Comparison of ENCODE assay signal across 9 cellular contexts in genomic region chr9:131008909-131009618, GRCh38. TPM values are rescaled to one million over a fixed set of nuclear protein-coding genes. Genes with fewer than 3 reads are reported as not detected.
DNase-seq lines count a peak whose midpoint lies in the region; ATAC-seq and TF ChIP-seq lines count a peak whose summit lies in the region.
"Had no signal": no experiment of that assay in that cellular context is flagged by ENCODE, and none has a peak within 500 bp of the region (broad histone marks: within the 10 kb centered on the region; RNA-seq: fewer than 3 reads in every experiment).

Gene LAMC3 (plus strand): TSS chr9:131009174. CDS start chr9:131009215, 41 bp downstream.

- no peaks in the 10 kb centered on the region for H3K36me3 Mint-ChIP-seq in T-cell
- no peaks in the 10 kb centered on the region for H3K36me3 Mint-ChIP-seq in stimulated activated memory B cell treated with anti-CD40 and anti-IgM and Interleukin-4, amounts not matched to agents 10 μg/mL and 1 μg/mL and 100 μg/mL, for 72 hours
- H3K36me3 Mint-ChIP-seq in T-helper 2 cell treated with Interferon-gamma antibody and Interleukin-4, amounts not matched to agents 5 μg/mL and 100 μg/mL, for 36 hours (ENCODE audit: low read depth): no peaks in the 10 kb centered on the region

- no peaks in the 10 kb centered on the region for H4K20me1 ChIP-seq in hepatocyte (ENCODE audit: insufficient read depth, poor library complexity, severe bottlenecking)

- peak within 1 kb of the TSS; percentile 78 for H3K4me2 ChIP-seq in hepatocyte

- H3K4me3 ChIP-seq in hepatocyte: peak within 1 kb of the TSS; percentile 20

- TF ChIP-seq CTCF in hepatocyte (IDR thresholded peaks at IDR 0.05; ENCODE audit: poor library complexity): peak; percentile 48

- H3K27me3 Mint-ChIP-seq in T-cell: peaks cover 26 to 45% of the 10 kb centered on the region in 2 donors
- peaks cover 75% of the 10 kb centered on the region for H3K27me3 Mint-ChIP-seq in stimulated activated memory B cell treated with anti-CD40 and anti-IgM and Interleukin-4, amounts not matched to agents 10 μg/mL and 1 μg/mL and 100 μg/mL, for 72 hours
- peaks cover 38% of the 10 kb centered on the region for H3K27me3 Mint-ChIP-seq in T-helper 2 cell treated with Interferon-gamma antibody and Interleukin-4, amounts not matched to agents 5 μg/mL and 100 μg/mL, for 36 hours (ENCODE audit: low read depth)

- no peak for ATAC-seq in T-cell (replicated peaks in 1 of 4)
- ATAC-seq in stimulated activated memory B cell treated with anti-CD40 and anti-IgM and Interleukin-4, amounts not matched to agents 10 μg/mL and 1 μg/mL and 100 μg/mL, for 72 hours: peak; percentile 37
- ATAC-seq in HG03460 (IDR thresholded peaks at IDR 0.05; ENCODE audit: unreplicated experiment): no peak

- H3K79me2 ChIP-seq in hepatocyte: no peaks in the 10 kb centered on the region

- peaks cover 37% of the 10 kb centered on the region for H3K27me3 ChIP-seq in hepatocyte

- DNase-seq in NCI-H1417 (lab: John Stamatoyannopoulos, UW) (peak in 2 of 3 experiments; percentile 79 to 83), NCI-H1417 treated with DMSO at 0.1 percent for 48 hours (lab: John Stamatoyannopoulos, UW) (no peak), T-cell (no peak), hepatocyte (ENCODE audit: low spot score) (peak; percentile 61), medulla oblongata (ENCODE audit: extremely low spot score) (no peak)
- DNase-seq in T-helper 2 cell treated with Interferon-gamma antibody and Interleukin-4, amounts not matched to agents 5 μg/mL and 100 μg/mL, for 36 hours (ENCODE audit: low spot score): no peak

- no peak within 1 kb of the TSS for H3K27ac Mint-ChIP-seq in T-cell
- no peak within 1 kb of the TSS for H3K27ac Mint-ChIP-seq in stimulated activated memory B cell treated with anti-CD40 and anti-IgM and Interleukin-4, amounts not matched to agents 10 μg/mL and 1 μg/mL and 100 μg/mL, for 72 hours
- H3K27ac Mint-ChIP-seq in T-helper 2 cell treated with Interferon-gamma antibody and Interleukin-4, amounts not matched to agents 5 μg/mL and 100 μg/mL, for 36 hours: no peak within 1 kb of the TSS

- no peak within 1 kb of the TSS for H2AFZ ChIP-seq in hepatocyte

- H3K9me3 ChIP-seq in hepatocyte (ENCODE audit: low read depth): no peaks in the 10 kb centered on the region

- H3K36me3 ChIP-seq in hepatocyte (replicated peaks; ENCODE audit: insufficient read depth, low read depth): no peaks in the 10 kb centered on the region

- 10% methylated on average over 70 of the region's 88 CpGs for WGBS in hepatocyte (ENCODE audit: low lambda C conversion rate, missing lambda C conversion rate)

- peak within 1 kb of the TSS in 2 of 3 donors; percentile 13 to 31 for H3K4me3 Mint-ChIP-seq in T-cell
- H3K4me3 Mint-ChIP-seq in stimulated activated memory B cell treated with anti-CD40 and anti-IgM and Interleukin-4, amounts not matched to agents 10 μg/mL and 1 μg/mL and 100 μg/mL, for 72 hours: peak within 1 kb of the TSS; percentile 34
- no peak within 1 kb of the TSS for H3K4me3 Mint-ChIP-seq in T-helper 2 cell treated with Interferon-gamma antibody and Interleukin-4, amounts not matched to agents 5 μg/mL and 100 μg/mL, for 36 hours

- POLR2A ChIA-PET in T-cell (lab: Charles Lee): no interaction called here

- CTCF ChIA-PET in T-cell (lab: Charles Lee): no interaction called here

- no peaks in the 10 kb centered on the region for H3K9me2 ChIP-seq in hepatocyte (replicated peaks; ENCODE audit: insufficient read depth)

- H3K4me1 ChIP-seq in hepatocyte (ENCODE audit: insufficient read depth): peaks cover 15% of the 10 kb centered on the region

- no peak within 1 kb of the TSS for H3K27ac ChIP-seq in hepatocyte

- no peaks in the 10 kb centered on the region for H3K9me3 Mint-ChIP-seq in T-cell
- no peaks in the 10 kb centered on the region for H3K9me3 Mint-ChIP-seq in stimulated activated memory B cell treated with anti-CD40 and anti-IgM and Interleukin-4, amounts not matched to agents 10 μg/mL and 1 μg/mL and 100 μg/mL, for 72 hours
- no peaks in the 10 kb centered on the region for H3K9me3 Mint-ChIP-seq in T-helper 2 cell treated with Interferon-gamma antibody and Interleukin-4, amounts not matched to agents 5 μg/mL and 100 μg/mL, for 36 hours

- H3K4me1 Mint-ChIP-seq in T-cell: peaks cover 0 to 3% (median 3%) of the 10 kb centered on the region in 3 donors
- H3K4me1 Mint-ChIP-seq in stimulated activated memory B cell treated with anti-CD40 and anti-IgM and Interleukin-4, amounts not matched to agents 10 μg/mL and 1 μg/mL and 100 μg/mL, for 72 hours: no peaks in the 10 kb centered on the region
- H3K4me1 Mint-ChIP-seq in T-helper 2 cell treated with Interferon-gamma antibody and Interleukin-4, amounts not matched to agents 5 μg/mL and 100 μg/mL, for 36 hours (ENCODE audit: low read depth): no peaks in the 10 kb centered on the region

RNA-seq across cellular contexts. Expression of gene LAMC3, which starts in this region (rescaled TPM):
- total RNA-seq in T-cell (1 to 10 TPM in 3 of 5 donors, under 1 TPM in 2; 0.35 to 3.7 (median 1.8) TPM), hepatocyte (12.4 and 29.5 TPM in 2 replicates)
- 43.4 and 49.9 TPM in 2 replicates for polyA plus RNA-seq in hepatocyte
- total RNA-seq: RPMI7951 had no signal

Comparison
In these comparisons a context has a peak if more than half of its experiments do, and no peak if none do; other contexts are left out.
1. DNase-seq: peak in NCI-H1417 (2 of 3) and hepatocyte (single experiment); none in NCI-H1417 treated with DMSO at 0.1 percent for 48 hours (single experiment), T-cell (0 of 34), medulla oblongata (single experiment) and T-helper 2 cell treated with Interferon-gamma antibody and Interleukin-4, amounts not matched to agents 5 μg/mL and 100 μg/mL, for 36 hours (single experiment).